Comparison of ENCODE assay signal across 14 cellular contexts in genomic region chr13:40210865-40211585, GRCh38.
DNase-seq lines count a peak whose midpoint lies in the region; ATAC-seq and TF ChIP-seq lines count a peak whose summit lies in the region.
"Had no signal": no experiment of that assay in that cellular context is flagged by ENCODE, and none has a peak within 500 bp of the region (broad histone marks: within the 10 kb centered on the region; RNA-seq: fewer than 3 reads in every experiment).

No MANE protein-coding gene starts in this region.

- no peak overlapping the region for H3K18ac ChIP-seq in mesendoderm (ENCODE audit: low read length)

- ATAC-seq in activated CD8-positive, alpha-beta memory T cell treated with anti-CD3 and anti-CD28 coated beads, Interleukin-2, amount 10 ng/mL, durations not matched to agents 7 days and 5 days, result no peak
- ATAC-seq in CD4-positive, CD25-positive, alpha-beta regulatory T cell (ENCODE audit: low read depth in 2 of 2), result no peak

- no peak overlapping the region for H2BK15ac ChIP-seq in mesendoderm (replicated peaks; ENCODE audit: low read depth)

- H3K4me1 Mint-ChIP-seq in activated CD8-positive, alpha-beta memory T cell treated with anti-CD3 and anti-CD28 coated beads, Interleukin-2, amount 10 ng/mL, durations not matched to agents 7 days and 5 days, result peaks cover 14% of the 10 kb centered on the region
- H3K4me1 Mint-ChIP-seq in CD4-positive, CD25-positive, alpha-beta regulatory T cell, result peaks cover 48 to 78% (median 58%) of the 10 kb centered on the region in 4 donors

- CTCF ChIA-PET in activated CD8-positive, alpha-beta memory T cell treated with anti-CD3 and anti-CD28 coated beads, Interleukin-2, amount 10 ng/mL, durations not matched to agents 7 days and 5 days (lab: Charles Lee), result interaction anchor here (1.7 kb wide), 1 partner anchor 127 kb away, joined by 4 read pairs; no protein-coding TSS in a partner anchor
- CTCF ChIA-PET in HEK293T (lab: Yijun Ruan, JAX), result interaction anchor here (0.6 kb wide), 1 partner anchor 1750 kb away, joined by 3 read pairs; no protein-coding TSS in a partner anchor

- H3K4ac ChIP-seq in mesendoderm (ENCODE audit: low read depth, low read length), result no peak overlapping the region

- no peaks in the 10 kb centered on the region for H3K79me2 ChIP-seq in mesendoderm (ENCODE audit: control insufficient read depth, insufficient read depth, low read length)

- peaks cover 1% of the 10 kb centered on the region for H3K9me3 Mint-ChIP-seq in activated CD8-positive, alpha-beta memory T cell treated with anti-CD3 and anti-CD28 coated beads, Interleukin-2, amount 10 ng/mL, durations not matched to agents 7 days and 5 days (ENCODE audit: low read depth)
- peaks cover 0 to 20% (median 4%) of the 10 kb centered on the region in 7 donors for H3K9me3 Mint-ChIP-seq in CD4-positive, CD25-positive, alpha-beta regulatory T cell

- H3K9me3 ChIP-seq in CD4-positive, CD25-positive, alpha-beta regulatory T cell (ENCODE audit: control insufficient read depth in 2 of 2, low read length in 2 of 2), result no peaks in the 10 kb centered on the region
- H3K9me3 ChIP-seq: BLaER1 had no signal

- H3K27ac ChIP-seq in CD4-positive, CD25-positive, alpha-beta regulatory T cell (ENCODE audit: insufficient read depth, low read length, poor library complexity, severe bottlenecking), result no peak overlapping the region
- H3K27ac ChIP-seq in mesendoderm (ENCODE audit: low read depth, low read length), result no peak overlapping the region
- H3K27ac ChIP-seq: BLaER1, HL-60 had no signal

- H4K8ac ChIP-seq in mesendoderm (ENCODE audit: low read depth, low read length), result no peak overlapping the region

- peaks cover 11% of the 10 kb centered on the region for H3K36me3 Mint-ChIP-seq in activated CD8-positive, alpha-beta memory T cell treated with anti-CD3 and anti-CD28 coated beads, Interleukin-2, amount 10 ng/mL, durations not matched to agents 7 days and 5 days
- H3K36me3 Mint-ChIP-seq in CD4-positive, CD25-positive, alpha-beta regulatory T cell, result peaks cover 14% of the 10 kb centered on the region

- H2AK5ac ChIP-seq in mesendoderm (ENCODE audit: low read length), result no peak overlapping the region

- DNase-seq in activated CD8-positive, alpha-beta memory T cell treated with anti-CD3 and anti-CD28 coated beads, Interleukin-2, amount 10 ng/mL, durations not matched to agents 7 days and 5 days, result peak; percentile 11
- DNase-seq in activated CD8-positive, alpha-beta memory T cell treated with anti-CD3 and anti-CD28 coated beads for 24 hours, result no peak
- no peak for DNase-seq in CD4-positive, CD25-positive, alpha-beta regulatory T cell
- DNase-seq in HEK293T (ENCODE audit: extremely low spot score), result peak; percentile 26
- DNase-seq in mesendoderm, result peak; percentile 48
- DNase-seq in cortex of kidney (lab: John Stamatoyannopoulos, UW), result no peak
- DNase-seq in NCI-H2171 (lab: John Stamatoyannopoulos, UW), result no peak
- DNase-seq in cardiac septum (ENCODE audit: low spot score), result no peak
- DNase-seq: 8988T, AML-193, GF-D8, HCEC 1CT had no signal

- no peak overlapping the region for H3K56ac ChIP-seq in mesendoderm (ENCODE audit: low read length)

- no peak overlapping the region for H4K5ac ChIP-seq in mesendoderm (ENCODE audit: low read length)

- intact Hi-C loops in cardiac septum (cut with DNase I), result no loop called here

- H3K4me1 ChIP-seq in CD4-positive, CD25-positive, alpha-beta regulatory T cell (ENCODE audit: control insufficient read depth, insufficient read depth, low read length, poor library complexity, severe bottlenecking), result peaks cover 36% of the 10 kb centered on the region
- no peaks in the 10 kb centered on the region for H3K4me1 ChIP-seq in mesendoderm (ENCODE audit: control insufficient read depth, low read depth, low read length)

- no peak overlapping the region for H3K9ac ChIP-seq in mesendoderm (ENCODE audit: low read length)
- H3K9ac ChIP-seq: BLaER1 had no signal

- H3K4me3 ChIP-seq in CD4-positive, CD25-positive, alpha-beta regulatory T cell (ENCODE audit: low read depth, low read length), result no peak overlapping the region
- no peak overlapping the region for H3K4me3 ChIP-seq in mesendoderm (ENCODE audit: low read length)
- H3K4me3 ChIP-seq: BLaER1 had no signal

- WGBS in mesendoderm (ENCODE audit: extremely low coverage, insufficient coverage, low lambda C conversion rate), result no CpG with 5 or more reads among the region's 4 CpGs

- no peak overlapping the region for H3K4me2 ChIP-seq in mesendoderm (ENCODE audit: low read length)
- H3K4me2 ChIP-seq: BLaER1 had no signal

- H2BK5ac ChIP-seq in mesendoderm (ENCODE audit: low read length), result no peak overlapping the region

- no peak overlapping the region for H3K23ac ChIP-seq in mesendoderm (ENCODE audit: low read length)

- H3K4me3 Mint-ChIP-seq in activated CD8-positive, alpha-beta memory T cell treated with anti-CD3 and anti-CD28 coated beads, Interleukin-2, amount 10 ng/mL, durations not matched to agents 7 days and 5 days, result no peak overlapping the region
- peak overlapping the region in 2 of 4 donors; percentile 17 to 26 for H3K4me3 Mint-ChIP-seq in CD4-positive, CD25-positive, alpha-beta regulatory T cell

- no peaks in the 10 kb centered on the region for H3K27me3 Mint-ChIP-seq in activated CD8-positive, alpha-beta memory T cell treated with anti-CD3 and anti-CD28 coated beads, Interleukin-2, amount 10 ng/mL, durations not matched to agents 7 days and 5 days
- no peaks in the 10 kb centered on the region for H3K27me3 Mint-ChIP-seq in CD4-positive, CD25-positive, alpha-beta regulatory T cell

- H3K36me3 ChIP-seq in CD4-positive, CD25-positive, alpha-beta regulatory T cell (ENCODE audit: control insufficient read depth, insufficient read depth, low read length), result no peaks in the 10 kb centered on the region
- no peaks in the 10 kb centered on the region for H3K36me3 ChIP-seq in mesendoderm (ENCODE audit: control insufficient read depth, insufficient read depth, low read length)
- H3K36me3 ChIP-seq: BLaER1 had no signal

- H2BK120ac ChIP-seq in mesendoderm (ENCODE audit: low read depth, low read length), result no peak overlapping the region

- H3K79me1 ChIP-seq in mesendoderm (ENCODE audit: low read length), result no peaks in the 10 kb centered on the region

- POLR2A ChIA-PET in HEK293T (lab: Yijun Ruan, JAX), result no interaction called here

- no peaks in the 10 kb centered on the region for H3K27me3 ChIP-seq in CD4-positive, CD25-positive, alpha-beta regulatory T cell (ENCODE audit: control insufficient read depth, insufficient read depth, low read length)
- no peaks in the 10 kb centered on the region for H3K27me3 ChIP-seq in mesendoderm (ENCODE audit: insufficient read depth, low read length, poor library complexity)
- H3K27me3 ChIP-seq: BLaER1 had no signal

- H3K27ac Mint-ChIP-seq in activated CD8-positive, alpha-beta memory T cell treated with anti-CD3 and anti-CD28 coated beads, Interleukin-2, amount 10 ng/mL, durations not matched to agents 7 days and 5 days, result no peak overlapping the region
- peak overlapping the region; percentile 66 to 90 (median 88) for H3K27ac Mint-ChIP-seq in CD4-positive, CD25-positive, alpha-beta regulatory T cell

TF ChIP-seq in HEK293T, 16 proteins besides CTCF, POLR2A, EP300 and RAD21:
- TF ChIP-seq ARNT (IDR thresholded peaks at IDR 0.05) (no peak), HDGF (IDR thresholded peaks at IDR 0.05; ENCODE audit: borderline replicate concordance) (no peak), FOXM1 (IDR thresholded peaks at IDR 0.05; ENCODE audit: borderline replicate concordance) (no peak), CTBP1 (IDR thresholded peaks at IDR 0.05; ENCODE audit: borderline replicate concordance) (no peak), TARDBP (IDR thresholded peaks at IDR 0.05) (no peak), ELF4 (IDR thresholded peaks at IDR 0.05) (no peak), SUZ12 (IDR thresholded peaks at IDR 0.05) (no peak), LEF1 (IDR thresholded peaks at IDR 0.05; ENCODE audit: borderline replicate concordance) (no peak), PKNOX1 (IDR thresholded peaks at IDR 0.05) (no peak), BHLHE40 (IDR thresholded peaks at IDR 0.05; ENCODE audit: borderline replicate concordance) (no peak), L3MBTL2 (conservative IDR thresholded peaks at IDR 0.05) (no peak), FOXK2 (IDR thresholded peaks at IDR 0.05) (no peak), NFRKB (IDR thresholded peaks at IDR 0.05) (no peak), ZNF384 (IDR thresholded peaks at IDR 0.05) (no peak), FOXA1 (IDR thresholded peaks at IDR 0.05) (no peak), SP1 (IDR thresholded peaks at IDR 0.05) (no peak)

Comparison
In these comparisons a context has a peak if more than half of its experiments do, and no peak if none do; other contexts are left out.
1. DNase-seq: peak in activated CD8-positive, alpha-beta memory T cell treated with anti-CD3 and anti-CD28 coated beads, Interleukin-2, amount 10 ng/mL, durations not matched to agents 7 days and 5 days (single experiment), HEK293T (single experiment) and mesendoderm (single experiment); none in activated CD8-positive, alpha-beta memory T cell treated with anti-CD3 and anti-CD28 coated beads for 24 hours (single experiment), CD4-positive, CD25-positive, alpha-beta regulatory T cell (0 of 3), cortex of kidney (single experiment), NCI-H2171 (single experiment) and cardiac septum (single experiment).